In genomic region chr1:29703596-29703995, GRCh38 we compare ENCODE assay signal across 8 cellular contexts.
DNase-seq lines count a peak whose midpoint lies in the region; ATAC-seq and TF ChIP-seq lines count a peak whose summit lies in the region.

No MANE protein-coding gene starts in this region.

- no peak overlapping the region for H3K4me3 Mint-ChIP-seq in endothelial cell (ENCODE audit: unreplicated experiment)
- H3K4me3 Mint-ChIP-seq in nephron progenitor cell, result no peak overlapping the region
- no peak overlapping the region for H3K4me3 Mint-ChIP-seq in natural killer cell

- no peak for ATAC-seq in activated CD4-positive, CD25-positive, alpha-beta regulatory T cell treated with anti-CD3 and anti-CD28 coated beads, Interleukin-2, amount 50 U/mL, for 24 hours
- ATAC-seq in natural killer cell, result no peak

- H3K36me3 Mint-ChIP-seq in endothelial cell (ENCODE audit: low read depth, unreplicated experiment) (no peaks in the 10 kb centered on the region), nephron progenitor cell (ENCODE audit: low read depth) (no peaks in the 10 kb centered on the region), natural killer cell (no peaks in the 10 kb centered on the region)

- DNase-seq in AG09309 (ENCODE audit: low read depth) (no peak), GM19238 (ENCODE audit: insufficient read length, low spot score) (peak; percentile 40), NCI-H82 treated with DMSO at 0.1 percent for 48 hours (lab: John Stamatoyannopoulos, UW; ENCODE audit: unreplicated experiment) (peak; percentile 51), endothelial cell (ENCODE audit: low spot score) (peak; percentile 48), nephron progenitor cell (peak; percentile 46), activated gamma-delta T cell (lab: John Stamatoyannopoulos, UW) (no peak), natural killer cell (no peak)

- intact Hi-C loops in natural killer cell (cut with micrococcal nuclease), result no loop called here

- H3K4me1 Mint-ChIP-seq in endothelial cell (ENCODE audit: unreplicated experiment), result peaks cover 11% of the 10 kb centered on the region
- H3K4me1 Mint-ChIP-seq in nephron progenitor cell, result peaks cover 34% of the 10 kb centered on the region
- no peaks in the 10 kb centered on the region for H3K4me1 Mint-ChIP-seq in natural killer cell

- H3K4me3 ChIP-seq in AG09309 (ENCODE audit: control insufficient read depth, low read depth, low read length), result no peak overlapping the region

- no peak overlapping the region for H3K27ac Mint-ChIP-seq in endothelial cell (ENCODE audit: unreplicated experiment)
- H3K27ac Mint-ChIP-seq in nephron progenitor cell, result no peak overlapping the region
- no peak overlapping the region for H3K27ac Mint-ChIP-seq in natural killer cell

- H3K9me3 Mint-ChIP-seq in endothelial cell (ENCODE audit: unreplicated experiment) (no peaks in the 10 kb centered on the region), nephron progenitor cell (no peaks in the 10 kb centered on the region), natural killer cell (no peaks in the 10 kb centered on the region)

- H3K27me3 Mint-ChIP-seq in endothelial cell (ENCODE audit: unreplicated experiment) (peaks cover 6% of the 10 kb centered on the region), nephron progenitor cell (ENCODE audit: low read depth, poor library complexity) (peaks cover 25% of the 10 kb centered on the region), natural killer cell (ENCODE audit: low read depth in 2 of 2) (peaks cover 23 to 48% of the 10 kb centered on the region in 2 donors)

- peak; percentile 91 for TF ChIP-seq CTCF in AG09309 (IDR thresholded peaks at IDR 0.05; ENCODE audit: control insufficient read depth, insufficient read depth, low read depth, low read length, missing control alignments)
- TF ChIP-seq CTCF in endothelial cell (IDR thresholded peaks at IDR 0.05; ENCODE audit: unreplicated experiment), result peak; percentile 77
- TF ChIP-seq CTCF in nephron progenitor cell (IDR thresholded peaks at IDR 0.05), result peak; percentile 83
- TF ChIP-seq CTCF in natural killer cell (IDR thresholded peaks at IDR 0.05), result no peak

Comparison
In these comparisons a context has a peak if more than half of its experiments do, and no peak if none do; other contexts are left out.
1. DNase-seq: peak in GM19238 (single experiment), NCI-H82 treated with DMSO at 0.1 percent for 48 hours (single experiment), endothelial cell (single experiment) and nephron progenitor cell (single experiment); none in AG09309 (single experiment), activated gamma-delta T cell (single experiment) and natural killer cell (single experiment).